ENCODE assay signal across 8 cellular contexts in genomic region chr2:86221066-86221684, GRCh38. TPM values are rescaled to one million over a fixed set of nuclear protein-coding genes. Genes with fewer than 3 reads are reported as not detected.
DNase-seq lines count a peak whose midpoint lies in the region; ATAC-seq, FAIRE-seq and TF ChIP-seq lines count a peak whose summit lies in the region.

No MANE protein-coding gene starts in this region.

- H3K4me3 ChIP-seq in AG10803 (ENCODE audit: low read length): no peak overlapping the region
- H3K4me3 ChIP-seq in endodermal cell (ENCODE audit: low read length): no peak overlapping the region

- H3K4me1 ChIP-seq in endodermal cell (ENCODE audit: control insufficient read depth, insufficient read depth, low read length): no peaks in the 10 kb centered on the region

- H3K4me3 Mint-ChIP-seq in endodermal cell (no peak overlapping the region), neural crest cell (no peak overlapping the region)

- ATAC-seq in GM19463 (IDR thresholded peaks at IDR 0.05; ENCODE audit: unreplicated experiment) (peak; percentile 35), GM18867 (IDR thresholded peaks at IDR 0.05; ENCODE audit: unreplicated experiment) (no peak)

- WGBS in endodermal cell (ENCODE audit: insufficient coverage in 1 of 2, insufficient read length in 1 of 2), 2 experiments: 50 to 58% methylated on average over 3 to 5 of the region's 5 CpGs

- H3K4me1 Mint-ChIP-seq in endodermal cell (peaks cover 10% of the 10 kb centered on the region), neural crest cell (peaks cover 26% of the 10 kb centered on the region)

- TF ChIP-seq CTCF in AG10803 (conservative IDR thresholded peaks at IDR 0.05; ENCODE audit: low read length) (peak; percentile 92), endodermal cell (conservative IDR thresholded peaks at IDR 0.05) (peak; percentile 99), neural crest cell (conservative IDR thresholded peaks at IDR 0.05) (peak; percentile 97)

- FAIRE-seq in urothelium cell line (lab: Jason Lieb, UNC): peak; percentile 53

- no peaks in the 10 kb centered on the region for H3K9me3 ChIP-seq in endodermal cell (ENCODE audit: control insufficient read depth, low read length)

- H3K36me3 ChIP-seq in endodermal cell (ENCODE audit: control insufficient read depth, insufficient read depth, low read length): no peaks in the 10 kb centered on the region

- no peaks in the 10 kb centered on the region for H3K36me3 Mint-ChIP-seq in endodermal cell (ENCODE audit: low read depth)
- no peaks in the 10 kb centered on the region for H3K36me3 Mint-ChIP-seq in neural crest cell (ENCODE audit: low read depth)

- H3K27me3 ChIP-seq in endodermal cell (ENCODE audit: control insufficient read depth, insufficient read depth, low read length, poor library complexity, severe bottlenecking): no peaks in the 10 kb centered on the region

- peak; percentile 52 for DNase-seq in AG10803 (ENCODE audit: low read depth)
- DNase-seq in NCI-H460 (ENCODE audit: extremely low read depth, low read depth): peak; percentile 35
- DNase-seq in activated CD4-positive, alpha-beta T cell treated with anti-CD3 and anti-CD28 coated beads, Interleukin-2, amount 50 U/mL, for 1 hour: peak; percentile 56
- peak; percentile 90 for DNase-seq in endodermal cell
- peak; percentile 64 for DNase-seq in neural crest cell (ENCODE audit: low read depth, low spot score)
- peak; percentile 59 for DNase-seq in urothelium cell line (ENCODE audit: low spot score)

- H3K27ac Mint-ChIP-seq in endodermal cell: peak overlapping the region; percentile 75
- H3K27ac Mint-ChIP-seq in neural crest cell (ENCODE audit: unreplicated experiment): no peak overlapping the region

- no peaks in the 10 kb centered on the region for H3K9me3 Mint-ChIP-seq in endodermal cell
- H3K9me3 Mint-ChIP-seq in neural crest cell: no peaks in the 10 kb centered on the region

- no peak overlapping the region for H3K9ac ChIP-seq in endodermal cell (ENCODE audit: extremely low read depth, low read length, poor library complexity, severe bottlenecking)

- H3K27me3 Mint-ChIP-seq in endodermal cell (ENCODE audit: insufficient read depth) (peaks cover 3% of the 10 kb centered on the region), neural crest cell (ENCODE audit: low read depth) (no peaks in the 10 kb centered on the region)

- H3K27ac ChIP-seq in endodermal cell (ENCODE audit: low read depth, low read length): no peak overlapping the region

RNA-seq across cellular contexts. Expression of gene MRPL35, which starts 21.9 kb away (rescaled TPM):
- total RNA-seq in NCI-H460 (2014; rRNA removed; shearing (Covaris generic)): 100 and 117 TPM in 2 replicates
- polyA plus RNA-seq in NCI-H460 (2014; cell fraction: nucleus; rRNA removed): 62.2 and 102 TPM in 2 replicates
- total RNA-seq in endodermal cell (10 to 100 TPM; 29.8 to 30.9 TPM), neural crest cell (36.9 and 45.7 TPM in 2 replicates)
- 31.9 TPM for polyA plus RNA-seq in endodermal cell (2013, experiment 1 of 2)
- 33.6 TPM for polyA plus RNA-seq in endodermal cell (2013, experiment 2 of 2)

RNA-seq across cellular contexts. Expression of gene IMMT, which starts 25.9 kb away (rescaled TPM):
- total RNA-seq in NCI-H460 (2014; rRNA removed; shearing (Covaris generic)): 70.7 and 85.9 TPM in 2 replicates
- polyA plus RNA-seq in NCI-H460 (2014; cell fraction: nucleus; rRNA removed): 98.6 and 106 TPM in 2 replicates
- total RNA-seq in endodermal cell (10 to 100 TPM; 96.8 to 99.9 TPM), neural crest cell (117 and 120 TPM in 2 replicates)
- 108 TPM for polyA plus RNA-seq in endodermal cell (2013, experiment 1 of 2)
- polyA plus RNA-seq in endodermal cell (2013, experiment 2 of 2): 101 TPM

Comparison
In these comparisons a context has a peak if more than half of its experiments do, and no peak if none do; other contexts are left out.
1. DNase-seq: peak in every context shown above with its lines; median percentile 90 in endodermal cell; 64 in neural crest cell; 59 in urothelium cell line; 56 in activated CD4-positive, alpha-beta T cell treated with anti-CD3 and anti-CD28 coated beads, Interleukin-2, amount 50 U/mL, for 1 hour; 52 in AG10803; 35 in NCI-H460.